ENCODE assay signal across 2 cellular contexts in genomic region chr2:236128321-236128720, GRCh38.
TF ChIP-seq lines count a peak whose summit lies in the region.

No MANE protein-coding gene starts in this region.

TF ChIP-seq in K562, 482 proteins besides CTCF, POLR2A, EP300 and RAD21:
- no peak for TF ChIP-seq ZSCAN29 (IDR thresholded peaks at IDR 0.05)
- no peak for TF ChIP-seq RUNX1 (IDR thresholded peaks at IDR 0.05; ENCODE audit: low read depth)
- TF ChIP-seq PBX2 (CRISPR knock-in tag; IDR thresholded peaks at IDR 0.05; ENCODE audit: low read depth), result no peak
- TF ChIP-seq PBX2 (tag; conservative IDR thresholded peaks at IDR 0.05; ENCODE audit: low read depth), result no peak
- TF ChIP-seq RBM22 (IDR thresholded peaks at IDR 0.05; ENCODE audit: low read depth, low read length, poor library complexity, severe bottlenecking), result peak; percentile 18
- no peak for TF ChIP-seq ETV6 (IDR thresholded peaks at IDR 0.05; ENCODE audit: borderline replicate concordance in 1 of 2, low read depth in 2 of 2, low read length in 1 of 2)
- no peak for TF ChIP-seq ETV6 (CRISPR knock-in tag; IDR thresholded peaks at IDR 0.05; ENCODE audit: borderline replicate concordance)
- no peak for TF ChIP-seq ZNF696 (CRISPR knock-in tag; conservative IDR thresholded peaks at IDR 0.05)
- TF ChIP-seq SP1 (CRISPR knock-in tag; IDR thresholded peaks at IDR 0.05), result no peak
- TF ChIP-seq YBX1 (IDR thresholded peaks at IDR 0.05), result no peak

TF ChIP-seq in HepG2, 621 proteins besides CTCF, POLR2A, EP300 and RAD21:
- TF ChIP-seq AHDC1 (CRISPR knock-in tag; IDR thresholded peaks at IDR 0.05; ENCODE audit: borderline replicate concordance) (no peak), AGO2 (optimal IDR thresholded peaks at IDR 0.05; ENCODE audit: low read depth, low read length) (peak; percentile 44), PLRG1 (conservative IDR thresholded peaks at IDR 0.05) (no peak)
TF ChIP-seq in HepG2: peak in this region for 1.
